Comparison of ENCODE assay signal across 16 cellular contexts in genomic region chr1:67564193-67564592, GRCh38.
DNase-seq lines count a peak whose midpoint lies in the region; ATAC-seq and TF ChIP-seq lines count a peak whose summit lies in the region.
"Had no signal": no experiment of that assay in that cellular context is flagged by ENCODE, and none has a peak within 500 bp of the region (broad histone marks: within the 10 kb centered on the region; RNA-seq: fewer than 3 reads in every experiment).

No MANE protein-coding gene starts in this region.

- H4K91ac ChIP-seq in mesenchymal stem cell (ENCODE audit: low read length): no peak overlapping the region

- no peaks in the 10 kb centered on the region for H3K36me3 Mint-ChIP-seq in activated CD4-positive, alpha-beta T cell treated with anti-CD3 and anti-CD28 coated beads for 36 hours (ENCODE audit: low read depth)
- H3K36me3 Mint-ChIP-seq: activated CD8-positive, alpha-beta memory T cell treated with anti-CD3 and anti-CD28 coated beads, Interleukin-2, amount 10 ng/mL, durations not matched to agents 7 days and 5 days; activated naive CD8-positive, alpha-beta T cell had no signal

- H3K27ac Mint-ChIP-seq in activated CD4-positive, alpha-beta T cell treated with anti-CD3 and anti-CD28 coated beads for 36 hours: no peak overlapping the region
- H3K27ac Mint-ChIP-seq: activated CD8-positive, alpha-beta memory T cell treated with anti-CD3 and anti-CD28 coated beads, Interleukin-2, amount 10 ng/mL, durations not matched to agents 7 days and 5 days; activated naive CD8-positive, alpha-beta T cell had no signal

- no peak for DNase-seq in activated CD4-positive, alpha-beta T cell treated with anti-CD3 and anti-CD28 coated beads for 36 hours
- no peak for DNase-seq in activated CD4-positive, alpha-beta T cell treated with anti-CD3 and anti-CD28 coated beads for 4 hours
- DNase-seq in mesenchymal stem cell: no peak
- peak in 1 of 2 donors; percentile 50 for DNase-seq in tibial nerve (ENCODE audit: low spot score in 2 of 2)
- DNase-seq in OCI-LY7 (ENCODE audit: low spot score): no peak
- DNase-seq in COLO668 (lab: John Stamatoyannopoulos, UW; ENCODE audit: unreplicated experiment): no peak
- DNase-seq in kidney glomerular epithelial cell (lab: John Stamatoyannopoulos, UW): no peak
- DNase-seq: COR-L47, H9, NCI-H69, SIG-M5 had no signal

- CTCF ChIA-PET in activated CD4-positive, alpha-beta T cell treated with anti-CD3 and anti-CD28 coated beads for 36 hours (lab: Charles Lee): interaction anchor here (0.7 to 1.4 kb wide), 3 partner anchors 29 to 202 kb away, joined by 3 read pairs; no protein-coding TSS in a partner anchor
- CTCF ChIA-PET in OCI-LY7 (lab: Charles Lee; ENCODE audit: unreplicated experiment): no interaction called here

- 18 to 33% methylated on average over 8 of the region's 8 CpGs for WGBS in esophagus, 2 donors
- WGBS in mesenchymal stem cell: 90% methylated on average over 8 of the region's 8 CpGs
- WGBS in tibial nerve, 2 donors: 38 to 41% methylated on average over 8 of the region's 8 CpGs

- ATAC-seq in activated CD4-positive, alpha-beta T cell treated with anti-CD3 and anti-CD28 coated beads for 36 hours: peak; percentile 13
- ATAC-seq: activated CD8-positive, alpha-beta memory T cell treated with anti-CD3 and anti-CD28 coated beads, Interleukin-2, amount 10 ng/mL, durations not matched to agents 7 days and 5 days had no signal

- peak overlapping the region; percentile 63 for H3K9ac ChIP-seq in mesenchymal stem cell (ENCODE audit: low read length)

- no peak overlapping the region for H3K4ac ChIP-seq in mesenchymal stem cell (ENCODE audit: low read depth in 1 of 2, low read length in 2 of 2)

- H3K9me3 ChIP-seq in esophagus (ENCODE audit: control insufficient read depth in 2 of 2, insufficient read depth in 1 of 2, low read depth in 1 of 2, low read length in 1 of 2): no peaks in the 10 kb centered on the region
- no peaks in the 10 kb centered on the region for H3K9me3 ChIP-seq in mesenchymal stem cell (ENCODE audit: control insufficient read depth, low read length)
- no peaks in the 10 kb centered on the region for H3K9me3 ChIP-seq in tibial nerve
- H3K9me3 ChIP-seq in OCI-LY7 (ENCODE audit: low read length): no peaks in the 10 kb centered on the region
- H3K9me3 ChIP-seq: prostate gland had no signal

- H3K27me3 ChIP-seq in esophagus (ENCODE audit: control insufficient read depth in 1 of 2, insufficient read depth in 2 of 2, low read length in 2 of 2) (no peaks in the 10 kb centered on the region), mesenchymal stem cell (ENCODE audit: control insufficient read depth in 1 of 2, insufficient read depth in 1 of 2, low read length in 2 of 2) (no peaks in the 10 kb centered on the region), tibial nerve (no peaks in the 10 kb centered on the region)

- no peak overlapping the region for H2BK120ac ChIP-seq in mesenchymal stem cell (ENCODE audit: low read depth, low read length)

- H3K14ac ChIP-seq in mesenchymal stem cell (ENCODE audit: low read length in 2 of 2): no peak overlapping the region

- no peak for TF ChIP-seq CTCF in tibial nerve (IDR thresholded peaks at IDR 0.05)
- TF ChIP-seq CTCF in OCI-LY7 (conservative IDR thresholded peaks at IDR 0.05; ENCODE audit: low read length): no peak

- H4K20me1 ChIP-seq in OCI-LY7 (ENCODE audit: insufficient read depth, low read length): no peaks in the 10 kb centered on the region

- no peaks in the 10 kb centered on the region for H3K36me3 ChIP-seq in esophagus (ENCODE audit: control insufficient read depth in 2 of 2, insufficient read depth in 2 of 2, low read length in 1 of 2)
- no peaks in the 10 kb centered on the region for H3K36me3 ChIP-seq in mesenchymal stem cell (ENCODE audit: control insufficient read depth in 1 of 2, insufficient read depth in 2 of 2, low read depth in 1 of 2, low read length in 2 of 2)
- H3K36me3 ChIP-seq in tibial nerve: no peaks in the 10 kb centered on the region
- H3K36me3 ChIP-seq in OCI-LY7 (ENCODE audit: insufficient read depth, low read length): no peaks in the 10 kb centered on the region
- H3K36me3 ChIP-seq: prostate gland had no signal

- H3K4me1 Mint-ChIP-seq in activated CD4-positive, alpha-beta T cell treated with anti-CD3 and anti-CD28 coated beads for 36 hours: peaks cover 5% of the 10 kb centered on the region

- no peaks in the 10 kb centered on the region for H3K9me2 ChIP-seq in OCI-LY7 (ENCODE audit: insufficient read depth, low read length)

- peaks cover 2% of the 10 kb centered on the region for H3K27me3 Mint-ChIP-seq in activated CD4-positive, alpha-beta T cell treated with anti-CD3 and anti-CD28 coated beads for 36 hours
- H3K27me3 Mint-ChIP-seq: activated CD8-positive, alpha-beta memory T cell treated with anti-CD3 and anti-CD28 coated beads, Interleukin-2, amount 10 ng/mL, durations not matched to agents 7 days and 5 days; activated naive CD8-positive, alpha-beta T cell had no signal

- no peak overlapping the region for H2BK15ac ChIP-seq in mesenchymal stem cell (ENCODE audit: low read depth, poor library complexity, severe bottlenecking)

- H4K8ac ChIP-seq in mesenchymal stem cell (ENCODE audit: low read length): no peak overlapping the region

- peaks cover 0 to 4% of the 10 kb centered on the region in 2 donors for H3K4me1 ChIP-seq in esophagus (ENCODE audit: control insufficient read depth in 2 of 2, insufficient read depth in 2 of 2, low read length in 1 of 2)
- no peaks in the 10 kb centered on the region for H3K4me1 ChIP-seq in mesenchymal stem cell (ENCODE audit: control insufficient read depth, insufficient read depth, low read depth, low read length)
- H3K4me1 ChIP-seq in tibial nerve: peaks cover 0 to 30% (median 2%) of the 10 kb centered on the region in 4 donors
- peaks cover 4% of the 10 kb centered on the region for H3K4me1 ChIP-seq in OCI-LY7 (ENCODE audit: insufficient read depth, low read length, poor library complexity, severe bottlenecking)
- H3K4me1 ChIP-seq: prostate gland had no signal

- H3K27ac ChIP-seq in esophagus (ENCODE audit: low read depth in 2 of 2, low read length in 1 of 2) (peak overlapping the region; percentile 37 to 78), mesenchymal stem cell (ENCODE audit: low read length, poor library complexity, severe bottlenecking) (no peak overlapping the region), tibial nerve (peak overlapping the region; percentile 40 to 72 (median 59)), OCI-LY7 (ENCODE audit: low read depth, low read length, poor library complexity, severe bottlenecking) (no peak overlapping the region)
- H3K27ac ChIP-seq: 22Rv1, prostate gland had no signal

- no peaks in the 10 kb centered on the region for H3K79me1 ChIP-seq in mesenchymal stem cell (replicated peaks; ENCODE audit: low read length, poor library complexity, severe bottlenecking)

- H3K4me3 Mint-ChIP-seq in activated CD4-positive, alpha-beta T cell treated with anti-CD3 and anti-CD28 coated beads for 36 hours: no peak overlapping the region
- H3K4me3 Mint-ChIP-seq: activated CD8-positive, alpha-beta memory T cell treated with anti-CD3 and anti-CD28 coated beads, Interleukin-2, amount 10 ng/mL, durations not matched to agents 7 days and 5 days; activated naive CD8-positive, alpha-beta T cell; H9 had no signal

- H3K4me2 ChIP-seq in mesenchymal stem cell (ENCODE audit: low read length, poor library complexity, severe bottlenecking): no peak overlapping the region
- H3K4me2 ChIP-seq in OCI-LY7 (ENCODE audit: low read length): no peak overlapping the region

- peak; percentile 82 to 85 for TF ChIP-seq EP300 in tibial nerve (IDR thresholded peaks at IDR 0.05)

- H3K4me3 ChIP-seq in esophagus (ENCODE audit: low read depth in 1 of 2, low read length in 2 of 2) (no peak overlapping the region), mesenchymal stem cell (ENCODE audit: insufficient read depth in 1 of 2, low read depth in 1 of 2, low read length in 2 of 2) (no peak overlapping the region), tibial nerve (no peak overlapping the region), OCI-LY7 (ENCODE audit: low read depth, low read length, poor library complexity, severe bottlenecking) (no peak overlapping the region)
- H3K4me3 ChIP-seq: prostate gland had no signal

- H3K79me2 ChIP-seq in OCI-LY7 (ENCODE audit: insufficient read depth, low read depth, low read length): no peaks in the 10 kb centered on the region

- BruUV-seq in OCI-LY7 (replicated peaks; lab: Mats Ljungman, UMichigan): no TSS peak

- intact Hi-C loops in activated CD4-positive, alpha-beta T cell treated with anti-CD3 and anti-CD28 coated beads for 36 hours (cut with DNase I, micrococcal nuclease): loop anchor here in 1 of 2 experiments (5.0 kb wide), 1 partner anchor 123 kb away; the partner anchor contains the start of gene GADD45A
- intact Hi-C loops in OCI-LY7 (cut with micrococcal nuclease; ENCODE audit: unreplicated experiment): no loop called here

- no peak overlapping the region for H3K23ac ChIP-seq in mesenchymal stem cell (ENCODE audit: low read length in 2 of 2)

- no peak overlapping the region for H2AK5ac ChIP-seq in mesenchymal stem cell (ENCODE audit: low read length, severe bottlenecking)

- H2AFZ ChIP-seq in mesenchymal stem cell (ENCODE audit: low read depth, low read length): no peak overlapping the region
- no peak overlapping the region for H2AFZ ChIP-seq in OCI-LY7 (ENCODE audit: low read length)

- POLR2A ChIA-PET in activated CD4-positive, alpha-beta T cell treated with anti-CD3 and anti-CD28 coated beads for 36 hours (lab: Charles Lee): no interaction called here
- POLR2A ChIA-PET in OCI-LY7 (lab: Charles Lee): no interaction called here

- no peak for TF ChIP-seq POLR2A in tibial nerve (IDR thresholded peaks at IDR 0.05)

- H2BK5ac ChIP-seq in mesenchymal stem cell (ENCODE audit: low read depth, low read length, poor library complexity, severe bottlenecking): no peak overlapping the region

- H2BK12ac ChIP-seq in mesenchymal stem cell (ENCODE audit: low read length in 2 of 2): no peak overlapping the region

- no peaks in the 10 kb centered on the region for H3K9me3 Mint-ChIP-seq in activated CD4-positive, alpha-beta T cell treated with anti-CD3 and anti-CD28 coated beads for 36 hours (ENCODE audit: low read depth)

- H3K18ac ChIP-seq in mesenchymal stem cell (ENCODE audit: low read depth in 1 of 2, low read length in 2 of 2): no peak overlapping the region

Comparison
In these comparisons a context has a peak if more than half of its experiments do, and no peak if none do; other contexts are left out.
1. H3K27ac ChIP-seq: peak in esophagus (2 of 2) and tibial nerve (4 of 4); none in mesenchymal stem cell (single experiment) and OCI-LY7 (single experiment).